In genomic region chrX:13937370-13938052, GRCh38 we compare ENCODE assay signal across 8 cellular contexts.
A peak's percentile ranks its signal among the peaks of the same experiment; 100 is the strongest.
DNase-seq lines count a peak whose midpoint lies in the region; ATAC-seq and TF ChIP-seq lines count a peak whose summit lies in the region.

No MANE protein-coding gene starts in this region.

- H3K4me3 Mint-ChIP-seq in activated T-cell treated with anti-CD3 and anti-CD28 coated beads, Interleukin-2, amount 50 U/mL, for 4 hours: peak overlapping the region; percentile 64

- H3K36me3 ChIP-seq in WERI-Rb-1 (no peaks in the 10 kb centered on the region), left ventricle myocardium inferior (no peaks in the 10 kb centered on the region)

- H3K9me3 ChIP-seq in WERI-Rb-1 (ENCODE audit: severe bottlenecking) (no peaks in the 10 kb centered on the region), left ventricle myocardium inferior (replicated peaks) (no peaks in the 10 kb centered on the region)

- no peak for ATAC-seq in activated T-cell treated with anti-CD3 and anti-CD28 coated beads, Interleukin-2, amount 50 U/mL, for 4 hours

- H3K4me3 ChIP-seq in WERI-Rb-1 (ENCODE audit: low read depth, low read length): peak overlapping the region; percentile 49
- H3K4me3 ChIP-seq in left ventricle myocardium inferior: peak overlapping the region; percentile 69
- H3K4me3 ChIP-seq in retinal pigment epithelial cell (ENCODE audit: low read length): peak overlapping the region; percentile 45

- TF ChIP-seq CTCF in WERI-Rb-1 (IDR thresholded peaks at IDR 0.05; ENCODE audit: low read depth, low read length) (no peak), left ventricle myocardium inferior (IDR thresholded peaks at IDR 0.05; ENCODE audit: borderline replicate concordance) (no peak), retinal pigment epithelial cell (conservative IDR thresholded peaks at IDR 0.05; ENCODE audit: low read depth, low read length) (no peak)

- H3K27me3 ChIP-seq in WERI-Rb-1 (ENCODE audit: insufficient read depth, low read depth, severe bottlenecking) (peaks cover 45% of the 10 kb centered on the region), left ventricle myocardium inferior (ENCODE audit: low read depth) (peaks cover 12% of the 10 kb centered on the region)

- H3K27me3 Mint-ChIP-seq in activated T-cell treated with anti-CD3 and anti-CD28 coated beads, Interleukin-2, amount 50 U/mL, for 4 hours (ENCODE audit: low read depth): peaks cover 22% of the 10 kb centered on the region

- H3K27ac ChIP-seq in WERI-Rb-1: peak overlapping the region; percentile 64
- no peak overlapping the region for H3K27ac ChIP-seq in left ventricle myocardium inferior (replicated peaks)

- H3K36me3 Mint-ChIP-seq in activated T-cell treated with anti-CD3 and anti-CD28 coated beads, Interleukin-2, amount 50 U/mL, for 4 hours (ENCODE audit: insufficient read depth): no peaks in the 10 kb centered on the region

- intact Hi-C loops in left ventricle myocardium inferior (cut with micrococcal nuclease): no loop called here

- no peaks in the 10 kb centered on the region for H3K9me3 Mint-ChIP-seq in activated T-cell treated with anti-CD3 and anti-CD28 coated beads, Interleukin-2, amount 50 U/mL, for 4 hours

- no peak for DNase-seq in activated T-cell treated with anti-CD3 and anti-CD28 coated beads, Interleukin-2, amount 50 U/mL, for 4 hours
- no peak for DNase-seq in activated T-cell treated with anti-CD3 and anti-CD28 coated beads for 4 hours
- DNase-seq in WERI-Rb-1: no peak
- DNase-seq in left ventricle myocardium inferior: no peak
- DNase-seq in retinal pigment epithelial cell (ENCODE audit: low read depth): no peak
- DNase-seq in kidney glomerular epithelial cell (lab: John Stamatoyannopoulos, UW): no peak
- no peak for DNase-seq in dermis blood vessel endothelial cell
- DNase-seq in DMS153 (lab: John Stamatoyannopoulos, UW): no peak

- H3K4me1 Mint-ChIP-seq in activated T-cell treated with anti-CD3 and anti-CD28 coated beads, Interleukin-2, amount 50 U/mL, for 4 hours (ENCODE audit: low read depth): no peaks in the 10 kb centered on the region

- H3K4me1 ChIP-seq in left ventricle myocardium inferior: peaks cover 6% of the 10 kb centered on the region
